Comparison of ENCODE assay signal across 11 cellular contexts in the genomic region with DNA sequence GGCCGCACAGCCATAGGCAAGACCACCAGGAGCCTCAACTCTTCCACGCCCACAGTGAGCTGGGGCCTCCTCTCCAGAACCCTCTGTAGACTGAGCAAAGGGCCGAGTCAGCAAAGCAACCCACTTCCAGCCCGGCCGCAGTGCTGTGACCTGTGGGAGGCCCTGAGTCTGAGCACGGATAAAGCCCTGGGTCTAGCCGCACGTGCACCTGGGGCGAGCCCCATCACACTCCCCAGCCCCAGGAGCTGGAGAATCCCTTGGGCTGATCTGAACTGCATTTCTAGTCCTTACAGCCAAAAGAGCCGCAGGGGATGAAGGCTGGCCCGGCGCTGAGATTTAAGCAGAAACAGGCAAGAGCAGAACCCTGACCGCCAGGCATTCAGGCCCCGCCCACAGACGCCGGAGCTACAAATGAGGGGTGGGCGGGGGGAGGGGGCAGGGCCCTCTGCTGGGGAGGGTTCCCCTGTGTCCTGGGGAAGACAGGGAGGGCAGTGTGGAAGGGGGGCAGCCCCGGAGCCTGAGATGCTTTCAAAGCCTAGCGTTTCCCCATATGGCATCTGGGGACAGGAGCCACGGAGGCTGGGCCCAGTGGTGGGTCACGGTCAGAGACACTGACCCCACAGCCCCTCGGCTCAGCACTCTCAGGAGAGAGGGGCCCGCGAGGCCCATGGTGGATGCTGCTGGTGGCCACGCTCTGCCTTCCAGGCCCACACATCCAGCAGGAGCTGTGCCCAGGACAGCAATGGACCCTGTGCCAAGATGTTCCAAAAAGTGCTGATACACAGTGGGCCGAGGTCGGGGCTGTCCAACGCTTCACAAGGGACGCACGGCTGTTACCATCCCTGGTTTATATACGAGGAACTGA. TPM values are rescaled to one million over a fixed set of nuclear protein-coding genes. Genes with fewer than 3 reads are reported as not detected.
DNase-seq lines count a peak whose midpoint lies in the region; ATAC-seq and TF ChIP-seq lines count a peak whose summit lies in the region.
"Had no signal": no experiment of that assay in that cellular context is flagged by ENCODE, and none has a peak within 500 bp of the region (broad histone marks: within the 10 kb centered on the region; RNA-seq: fewer than 3 reads in every experiment).

No MANE protein-coding gene starts in this region.

- intact Hi-C loops in heart left ventricle (cut with DNase I) = no loop called here
- intact Hi-C loops in adrenal gland (cut with DNase I) = no loop called here

- peak overlapping the region; percentile 55 for H3K9ac ChIP-seq in mucosa of stomach (ENCODE audit: low read length)

- H3K36me3 ChIP-seq in right atrium auricular region = peaks cover 39% of the 10 kb centered on the region
- peaks cover 0 to 47% (median 32%) of the 10 kb centered on the region in 9 donors for H3K36me3 ChIP-seq in heart left ventricle
- H3K36me3 ChIP-seq in mucosa of stomach (ENCODE audit: control insufficient read depth, insufficient read depth, low read length) = peaks cover 4% of the 10 kb centered on the region
- H3K36me3 ChIP-seq in adrenal gland (replicated peaks in 1 of 2) = peaks cover 0 to 32% of the 10 kb centered on the region in 2 donors

- DNase-seq in right atrium auricular region (ENCODE audit: low spot score) (no peak), heart left ventricle (no peak), chondrocyte (ENCODE audit: low spot score) (no peak), activated gamma-delta T cell treated with Interleukin-2 at 50 U/mL for 16 hours (no peak), cerebellum (ENCODE audit: low spot score) (no peak), NCI-H526 (lab: John Stamatoyannopoulos, UW) (no peak), adrenal gland (no peak)
- DNase-seq: cortex of kidney, nucleus accumbens, T-helper 2 cell had no signal

- H3K9me3 Mint-ChIP-seq in chondrocyte (ENCODE audit: low read depth) = no peaks in the 10 kb centered on the region

- 57 to 63% (median 61%) methylated on average over 16 to 31 of the region's 31 CpGs for WGBS in heart left ventricle, 4 donors
- 48 to 70% (median 60%) methylated on average over 9 to 31 of the region's 31 CpGs for WGBS in adrenal gland, 4 donors

- no peaks in the 10 kb centered on the region for H3K9me3 ChIP-seq in right atrium auricular region
- no peaks in the 10 kb centered on the region for H3K9me3 ChIP-seq in heart left ventricle
- H3K9me3 ChIP-seq in mucosa of stomach (ENCODE audit: control insufficient read depth, low read length) = no peaks in the 10 kb centered on the region
- H3K9me3 ChIP-seq in adrenal gland (replicated peaks in 1 of 3) = no peaks in the 10 kb centered on the region

- H3K36me3 Mint-ChIP-seq in chondrocyte (ENCODE audit: low read depth) = no peaks in the 10 kb centered on the region

- no peaks in the 10 kb centered on the region for H3K27me3 ChIP-seq in right atrium auricular region
- H3K27me3 ChIP-seq in heart left ventricle = no peaks in the 10 kb centered on the region
- no peaks in the 10 kb centered on the region for H3K27me3 ChIP-seq in mucosa of stomach (ENCODE audit: control insufficient read depth, insufficient read depth, low read length)
- H3K27me3 ChIP-seq in adrenal gland = no peaks in the 10 kb centered on the region

- H3K4me1 ChIP-seq in right atrium auricular region (peaks cover 0 to 57% of the 10 kb centered on the region in 2 donors), heart left ventricle (peaks cover 30 to 64% (median 53%) of the 10 kb centered on the region in 12 donors), mucosa of stomach (ENCODE audit: control insufficient read depth, insufficient read depth, low read length) (peaks cover 49% of the 10 kb centered on the region), adrenal gland (replicated peaks in 1 of 2) (peaks cover 27 to 48% of the 10 kb centered on the region in 2 donors)

- H3K4me3 ChIP-seq in right atrium auricular region (no peak overlapping the region), heart left ventricle (no peak overlapping the region), mucosa of stomach (ENCODE audit: low read length) (no peak overlapping the region), adrenal gland (no peak overlapping the region)

- no peaks in the 10 kb centered on the region for H3K27me3 Mint-ChIP-seq in chondrocyte (ENCODE audit: low read depth)

- H3K4me3 Mint-ChIP-seq in chondrocyte (ENCODE audit: unreplicated experiment) = no peak overlapping the region

- H3K27ac Mint-ChIP-seq in chondrocyte (ENCODE audit: unreplicated experiment) = peak overlapping the region; percentile 96

- H3K4me1 Mint-ChIP-seq in chondrocyte (ENCODE audit: low read depth) = peaks cover 41% of the 10 kb centered on the region

- TF ChIP-seq CTCF in right atrium auricular region (IDR thresholded peaks at IDR 0.05) (no peak), heart left ventricle (IDR thresholded peaks at IDR 0.05) (no peak), chondrocyte (IDR thresholded peaks at IDR 0.05) (no peak), adrenal gland (IDR thresholded peaks at IDR 0.05) (no peak)

- H3K27ac ChIP-seq in right atrium auricular region (peak overlapping the region; percentile 53 to 94), heart left ventricle (peak overlapping the region in 6 of 12 donors; percentile 24 to 74 (median 50)), adrenal gland (peak overlapping the region in 2 of 5 donors; percentile 86 to 90)

- no peak for TF ChIP-seq POLR2A in heart left ventricle (IDR thresholded peaks at IDR 0.05)
- TF ChIP-seq POLR2A in adrenal gland (IDR thresholded peaks at IDR 0.05) = no peak

- no peak for ATAC-seq in heart left ventricle

RNA-seq across cellular contexts. Expression of a gene that starts 4.9 kb away (rescaled TPM):
- total RNA-seq in right atrium auricular region (100 to 1,000 TPM; 129 to 170 TPM), heart left ventricle (100 to 1,000 TPM in 7 of 9 donors, 10 to 100 TPM in 2; 95.1 to 189 (median 112) TPM), chondrocyte (120 to 130 TPM (median 120 TPM) in 3 replicates), cerebellum (37.5 TPM), adrenal gland (100 to 1,000 TPM; 126 to 308 (median 202) TPM)
- polyA plus RNA-seq in heart left ventricle (100 to 1,000 TPM; 131 to 148 TPM), adrenal gland (100 to 1,000 TPM in 2 of 3 donors, 10 to 100 TPM in 1; 79.4 to 743 (median 370) TPM)

RNA-seq across cellular contexts. Expression of a gene that starts 5.3 kb away (rescaled TPM):
- total RNA-seq in right atrium auricular region = not detected
- total RNA-seq in heart left ventricle = not detected
- polyA plus RNA-seq in heart left ventricle = not detected
- total RNA-seq in chondrocyte = not detected in 3 replicates
- total RNA-seq in cerebellum = not detected
- total RNA-seq in adrenal gland = not detected
- not detected for polyA plus RNA-seq in adrenal gland

RNA-seq across cellular contexts. Expression of a gene that starts 10.4 kb away (rescaled TPM):
- total RNA-seq in right atrium auricular region (10 to 100 TPM; 47.8 to 48.5 TPM), heart left ventricle (10 to 100 TPM; 26.2 to 98.5 (median 61.6) TPM), chondrocyte (258 to 363 TPM (median 357 TPM) in 3 replicates), cerebellum (12.2 TPM), adrenal gland (10 to 100 TPM; 24.2 to 64.9 (median 42.7) TPM)
- polyA plus RNA-seq in heart left ventricle (10 to 100 TPM; 43.8 to 45.3 TPM), adrenal gland (10 to 100 TPM; 11.2 to 60.8 (median 52.5) TPM)

RNA-seq across cellular contexts. Expression of a gene that starts 15.8 kb away (rescaled TPM):
- under 1 TPM in 1 of 2 donors, not detected in 1; 0.12 TPM for total RNA-seq in right atrium auricular region
- under 1 TPM in 2 of 9 donors, not detected in 7; 0.09 to 0.51 TPM for total RNA-seq in heart left ventricle
- polyA plus RNA-seq in heart left ventricle = under 1 TPM in 1 of 2 donors, not detected in 1; 0.01 TPM
- total RNA-seq in chondrocyte = 0.31 to 0.67 TPM (median 0.33 TPM) in 3 replicates
- not detected for total RNA-seq in cerebellum
- total RNA-seq in adrenal gland = under 1 TPM in 3 of 8 donors, not detected in 5; 0.08 to 0.18 (median 0.14) TPM
- under 1 TPM in 1 of 3 donors, not detected in 2; 0.24 TPM for polyA plus RNA-seq in adrenal gland

RNA-seq across cellular contexts. Expression of a gene that starts 23.9 kb away (rescaled TPM):
- total RNA-seq in right atrium auricular region (1 to 10 TPM; 4.8 to 5.9 TPM), heart left ventricle (10 to 100 TPM in 4 of 9 donors, 1 to 10 TPM in 5; 5.9 to 12.4 (median 9.2) TPM), chondrocyte (6.7 to 15.9 TPM (median 8.9 TPM) in 3 replicates), cerebellum (10.3 TPM), adrenal gland (10 to 100 TPM in 7 of 8 donors, 1 to 10 TPM in 1; 8.8 to 23.2 (median 18.8) TPM)
- polyA plus RNA-seq in heart left ventricle (1 to 10 TPM; 2.9 to 8.8 TPM), adrenal gland (100 to 1,000 TPM in 1 of 3 donors, 10 to 100 TPM in 1, 1 to 10 TPM in 1; 2.1 to 109 (median 28.7) TPM)
